9 cellular contexts compared by ENCODE assay signal in genomic region chr10:73907841-73908517, GRCh38. TPM values are rescaled to one million over a fixed set of nuclear protein-coding genes. Genes with fewer than 3 reads are reported as not detected.
DNase-seq lines count a peak whose midpoint lies in the region; ATAC-seq, FAIRE-seq and TF ChIP-seq lines count a peak whose summit lies in the region.
"Had no signal": no experiment of that assay in that cellular context is flagged by ENCODE, and none has a peak within 500 bp of the region (broad histone marks: within the 10 kb centered on the region; RNA-seq: fewer than 3 reads in every experiment).

No MANE protein-coding gene starts in this region.

- no peak for TF ChIP-seq CTCF in HFFc6 (IDR thresholded peaks at IDR 0.05)
- TF ChIP-seq CTCF in gastroesophageal sphincter (IDR thresholded peaks at IDR 0.05) = no peak

- H3K27ac ChIP-seq in gastroesophageal sphincter (peak overlapping the region in 3 of 4 donors; percentile 64 to 80 (median 76)), skin epidermis (peak overlapping the region in 19 of 21 experiments; percentile 43 to 94 (median 76))

- H3K4me3 Mint-ChIP-seq in HFFc6 (peak overlapping the region; percentile 13; the same call in 1 of the 2 replicates), T-helper 17 cell (no peak overlapping the region)

- H3K9me3 ChIP-seq in T-helper 17 cell (ENCODE audit: control insufficient read depth, low read length, poor library complexity, severe bottlenecking) = no peaks in the 10 kb centered on the region
- H3K9me3 ChIP-seq in gastroesophageal sphincter = no peaks in the 10 kb centered on the region

- DNase-seq in HFFc6 (no peak), T-helper 17 cell (no peak), DMS53 treated with DMSO at 0.1 percent for 48 hours (lab: John Stamatoyannopoulos, UW; ENCODE audit: unreplicated experiment) (no peak), urothelium cell line (ENCODE audit: low spot score) (no peak)
- DNase-seq: stimulated activated CD4-positive, alpha-beta T cell treated with anti-CD3 and anti-CD28 coated beads, Interleukin-15, amount 100 ng/mL, for 24 hours had no signal

- no peak for TF ChIP-seq POLR2A in gastroesophageal sphincter (IDR thresholded peaks at IDR 0.05)

- no peak for FAIRE-seq in urothelium cell line (lab: Jason Lieb, UNC)

- H3K27me3 ChIP-seq in gastroesophageal sphincter = peaks cover 7% of the 10 kb centered on the region

- H3K27me3 Mint-ChIP-seq in HFFc6 (ENCODE audit: insufficient read depth) = peaks cover 2% of the 10 kb centered on the region
- H3K27me3 Mint-ChIP-seq in T-helper 17 cell = peaks cover 29% of the 10 kb centered on the region

- H3K36me3 ChIP-seq in gastroesophageal sphincter = no peaks in the 10 kb centered on the region

- H3K4me1 Mint-ChIP-seq in HFFc6 (ENCODE audit: low read depth) (peaks cover 70% of the 10 kb centered on the region), T-helper 17 cell (peaks cover 19% of the 10 kb centered on the region)

- H3K9me3 Mint-ChIP-seq in HFFc6 = no peaks in the 10 kb centered on the region

- H3K27ac Mint-ChIP-seq in HFFc6 (peak overlapping the region; percentile 98), T-helper 17 cell (peak overlapping the region; percentile 45)

- 48 to 67% methylated on average over 2 to 5 of the region's 6 CpGs for WGBS in gastroesophageal sphincter (ENCODE audit: low coverage in 1 of 2), 2 donors

- H3K36me3 Mint-ChIP-seq in HFFc6 (ENCODE audit: low read depth) = peaks cover 6% of the 10 kb centered on the region; the same call in 1 of the 2 replicates
- H3K36me3 Mint-ChIP-seq in T-helper 17 cell (ENCODE audit: low read depth) = peaks cover 2% of the 10 kb centered on the region

- TF ChIP-seq EP300 in gastroesophageal sphincter (IDR thresholded peaks at IDR 0.05) = no peak

- H3K4me1 ChIP-seq in gastroesophageal sphincter = peaks cover 0 to 66% (median 41%) of the 10 kb centered on the region in 3 donors

- ATAC-seq in T-helper 17 cell (no peak), gastroesophageal sphincter (peak; percentile 42), HG03442 (IDR thresholded peaks at IDR 0.05; ENCODE audit: unreplicated experiment) (no peak), HG03378 (IDR thresholded peaks at IDR 0.05; ENCODE audit: unreplicated experiment) (no peak)

- no peak overlapping the region for H3K4me3 ChIP-seq in gastroesophageal sphincter
- H3K4me3 ChIP-seq in skin epidermis = no peak overlapping the region

RNA-seq across cellular contexts. Expression of gene PLAU, which starts 3.0 kb away (rescaled TPM):
- 10 to 100 TPM; 14.0 to 25.5 (median 24.0) TPM for total RNA-seq in HFFc6 (2021; fragmentation: NEBNext Ultra II Directional; extraction: Animal tissue kit (Norgen Biotek cat#: 25700))
- under 1 TPM in 1 of 2 donors, not detected in 1; 0.42 TPM for total RNA-seq in T-helper 17 cell
- total RNA-seq in gastroesophageal sphincter = 10 to 100 TPM in 1 of 4 donors, 1 to 10 TPM in 3; 1.1 to 43.3 (median 8.3) TPM

RNA-seq across cellular contexts. Expression of gene CAMK2G, which starts 33.6 kb away (rescaled TPM):
- 10 to 100 TPM; 24.6 to 33.1 (median 28.1) TPM for total RNA-seq in HFFc6 (2021; fragmentation: NEBNext Ultra II Directional; extraction: Animal tissue kit (Norgen Biotek cat#: 25700))
- total RNA-seq in T-helper 17 cell (10 to 100 TPM; 52.6 to 59.6 TPM), gastroesophageal sphincter (100 to 1,000 TPM in 3 of 4 donors, 10 to 100 TPM in 1; 82.3 to 207 (median 155) TPM)
